ENCODE assay signal across 8 cellular contexts in genomic region chr12:123532021-123532420, GRCh38. TPM values are rescaled to one million over a fixed set of nuclear protein-coding genes. Genes with fewer than 3 reads are reported as not detected.
DNase-seq lines count a peak whose midpoint lies in the region; ATAC-seq and TF ChIP-seq lines count a peak whose summit lies in the region.

No MANE protein-coding gene starts in this region.

- H3K4me1 ChIP-seq in right atrium auricular region: peaks cover 0 to 38% of the 10 kb centered on the region in 2 donors

- no peaks in the 10 kb centered on the region for H3K27me3 ChIP-seq in right atrium auricular region

- no peak for DNase-seq in AG04449 (ENCODE audit: low read depth, low spot score)
- no peak for DNase-seq in right atrium auricular region (ENCODE audit: low spot score)
- no peak for DNase-seq in NCI-H128 (lab: John Stamatoyannopoulos, UW; ENCODE audit: unreplicated experiment)

- H3K27ac ChIP-seq in right atrium auricular region: peak overlapping the region; percentile 91 to 95

- no peaks in the 10 kb centered on the region for H3K27me3 Mint-ChIP-seq in stimulated activated naive CD8-positive, alpha-beta T cell treated with anti-CD3 and anti-CD28 coated beads, Interleukin-15, Interleukin-2, amounts not matched to agents 100 ng/mL and 50 ng/mL, for 24 hours

- no peaks in the 10 kb centered on the region for H3K9me3 Mint-ChIP-seq in stimulated activated naive CD8-positive, alpha-beta T cell treated with anti-CD3 and anti-CD28 coated beads, Interleukin-15, Interleukin-2, amounts not matched to agents 100 ng/mL and 50 ng/mL, for 24 hours

- H3K36me3 ChIP-seq in right atrium auricular region: peaks cover 13% of the 10 kb centered on the region

- CTCF ChIA-PET in AG04449 (lab: Yijun Ruan, JAX): interaction anchor here (0.8 to 1.6 kb wide), 2 partner anchors 47 to 51 kb away, joined by 3 to 7 read pairs; no protein-coding TSS in a partner anchor

- peaks cover 14% of the 10 kb centered on the region for H3K4me1 Mint-ChIP-seq in stimulated activated naive CD8-positive, alpha-beta T cell treated with anti-CD3 and anti-CD28 coated beads, Interleukin-15, Interleukin-2, amounts not matched to agents 100 ng/mL and 50 ng/mL, for 24 hours (ENCODE audit: low read depth)

- no peak for TF ChIP-seq CTCF in AG04449 (IDR thresholded peaks at IDR 0.05; ENCODE audit: insufficient read depth, low read length, missing control alignments)
- no peak for TF ChIP-seq CTCF in WI38 (IDR thresholded peaks at IDR 0.05; ENCODE audit: low read depth, low read length)
- TF ChIP-seq CTCF in right atrium auricular region (IDR thresholded peaks at IDR 0.05): no peak

- ATAC-seq in GM21576 (IDR thresholded peaks at IDR 0.05; ENCODE audit: unreplicated experiment) (peak; percentile 40), GM18520 (IDR thresholded peaks at IDR 0.05; ENCODE audit: unreplicated experiment) (no peak), HG03108 (IDR thresholded peaks at IDR 0.05; ENCODE audit: unreplicated experiment) (no peak)

- H3K27ac Mint-ChIP-seq in stimulated activated naive CD8-positive, alpha-beta T cell treated with anti-CD3 and anti-CD28 coated beads, Interleukin-15, Interleukin-2, amounts not matched to agents 100 ng/mL and 50 ng/mL, for 24 hours: peak overlapping the region; percentile 36

- H3K4me3 ChIP-seq in AG04449 (ENCODE audit: low read depth, low read length) (peak overlapping the region; percentile 77), WI38 (ENCODE audit: low read depth, low read length) (peak overlapping the region; percentile 72), right atrium auricular region (peak overlapping the region; percentile 73 to 75)

- H3K4me3 Mint-ChIP-seq in stimulated activated naive CD8-positive, alpha-beta T cell treated with anti-CD3 and anti-CD28 coated beads, Interleukin-15, Interleukin-2, amounts not matched to agents 100 ng/mL and 50 ng/mL, for 24 hours: peak overlapping the region; percentile 79

- H3K9me3 ChIP-seq in right atrium auricular region: no peaks in the 10 kb centered on the region

- POLR2A ChIA-PET in AG04449 (lab: Yijun Ruan, JAX): no interaction called here

- H3K36me3 Mint-ChIP-seq in stimulated activated naive CD8-positive, alpha-beta T cell treated with anti-CD3 and anti-CD28 coated beads, Interleukin-15, Interleukin-2, amounts not matched to agents 100 ng/mL and 50 ng/mL, for 24 hours (ENCODE audit: low read depth): no peaks in the 10 kb centered on the region

RNA-seq across cellular contexts. Expression of gene RILPL1, which starts 1.5 kb away (rescaled TPM):
- 100 to 1,000 TPM in 1 of 2 donors, 10 to 100 TPM in 1; 93.1 to 130 TPM for total RNA-seq in right atrium auricular region

RNA-seq across cellular contexts. Expression of gene TMED2, which starts 52.3 kb away (rescaled TPM):
- 100 to 1,000 TPM; 127 to 163 TPM for total RNA-seq in right atrium auricular region
